13 cellular contexts compared by ENCODE assay signal in genomic region chr19:5058456-5059190, GRCh38.
DNase-seq lines count a peak whose midpoint lies in the region; ATAC-seq and TF ChIP-seq lines count a peak whose summit lies in the region.
"Had no signal": no experiment of that assay in that cellular context is flagged by ENCODE, and none has a peak within 500 bp of the region (broad histone marks: within the 10 kb centered on the region; RNA-seq: fewer than 3 reads in every experiment).

No MANE protein-coding gene starts in this region.

- no peak overlapping the region for H3K27ac ChIP-seq in right cardiac atrium (ENCODE audit: low read length)
- no peak overlapping the region for H3K27ac ChIP-seq in heart right ventricle
- peak overlapping the region; percentile 79 for H3K27ac ChIP-seq in angular gyrus (ENCODE audit: low read depth, low read length)
- H3K27ac ChIP-seq: spleen had no signal

- peaks cover 0 to 4% of the 10 kb centered on the region in 2 donors for H3K4me1 Mint-ChIP-seq in natural killer cell

- intact Hi-C loops in right cardiac atrium (cut with DNase I) (loop anchor here in 1 of 4 donors (10.0 kb wide), 1 partner anchor 76 kb away; no protein-coding TSS in a partner anchor), heart right ventricle (cut with DNase I) (loop anchor here in 4 of 10 donors (10.0 kb wide), 3 partner anchors 76 to 96 kb away; no protein-coding TSS in a partner anchor), natural killer cell (cut with micrococcal nuclease) (no loop called here)

- H3K36me3 Mint-ChIP-seq in natural killer cell = peaks cover 8% of the 10 kb centered on the region

- H3K27me3 ChIP-seq in right cardiac atrium (ENCODE audit: control insufficient read depth, insufficient read depth) = no peaks in the 10 kb centered on the region
- H3K27me3 ChIP-seq in heart right ventricle = no peaks in the 10 kb centered on the region
- H3K27me3 ChIP-seq: spleen had no signal

- TF ChIP-seq CTCF in heart right ventricle (IDR thresholded peaks at IDR 0.05) (no peak), fibroblast of the aortic adventitia (IDR thresholded peaks at IDR 0.05; ENCODE audit: insufficient read depth, low read length) (no peak), natural killer cell (IDR thresholded peaks at IDR 0.05) (no peak)

- H3K36me3 ChIP-seq in heart right ventricle = peaks cover 0 to 66% (median 19%) of the 10 kb centered on the region in 9 donors

- no peaks in the 10 kb centered on the region for H3K9me3 ChIP-seq in right cardiac atrium (ENCODE audit: control insufficient read depth, low read length)
- peaks cover 0 to 15% (median 4%) of the 10 kb centered on the region in 11 donors for H3K9me3 ChIP-seq in heart right ventricle

- 55% methylated on average over 35 of the region's 35 CpGs for WGBS in right cardiac atrium
- WGBS in heart right ventricle, 2 donors = 71 to 80% methylated on average over 35 of the region's 35 CpGs

- DNase-seq in right cardiac atrium (peak in 2 of 3 donors; percentile 60 to 66), heart right ventricle (no peak), fibroblast of the aortic adventitia (ENCODE audit: low read depth) (peak; percentile 49), natural killer cell (no peak)
- DNase-seq: activated CD4-positive, CD25-positive, alpha-beta regulatory T cell treated with anti-CD3 and anti-CD28 coated beads, Interleukin-2, amount 50 U/mL, for 72 hours; cortex of kidney; NCI-H510A treated with DMSO at 0.1 percent for 48 hours; spleen had no signal

- no peak for ATAC-seq in right cardiac atrium
- no peak for ATAC-seq in heart right ventricle
- ATAC-seq in natural killer cell = no peak
- no peak for ATAC-seq in GM21529 (IDR thresholded peaks at IDR 0.05; ENCODE audit: unreplicated experiment)
- no peak for ATAC-seq in HG03135 (IDR thresholded peaks at IDR 0.05; ENCODE audit: unreplicated experiment)
- ATAC-seq in HG03039 (IDR thresholded peaks at IDR 0.05; ENCODE audit: unreplicated experiment) = no peak
- ATAC-seq: activated naive CD4-positive, alpha-beta T cell treated with anti-CD3 and anti-CD28 coated beads, Interleukin-2, amount 50 U/mL, for 72 hours had no signal

- no peak overlapping the region for H3K27ac Mint-ChIP-seq in natural killer cell

- no peak overlapping the region for H3K4me3 ChIP-seq in right cardiac atrium (ENCODE audit: low read length)
- no peak overlapping the region for H3K4me3 ChIP-seq in heart right ventricle
- no peak overlapping the region for H3K4me3 ChIP-seq in fibroblast of the aortic adventitia (ENCODE audit: low read depth, low read length)
- H3K4me3 ChIP-seq: spleen had no signal

- H3K4me1 ChIP-seq in right cardiac atrium (ENCODE audit: control insufficient read depth, insufficient read depth, low read length) (no peaks in the 10 kb centered on the region), heart right ventricle (peaks cover 1 to 34% (median 23%) of the 10 kb centered on the region in 9 donors)

- no peak overlapping the region for H3K4me3 Mint-ChIP-seq in natural killer cell

- peaks cover 0 to 4% of the 10 kb centered on the region in 2 donors for H3K9me3 Mint-ChIP-seq in natural killer cell

- no peaks in the 10 kb centered on the region for H3K27me3 Mint-ChIP-seq in natural killer cell (ENCODE audit: low read depth in 2 of 2)

Comparison
In these comparisons a context has a peak if more than half of its experiments do, and no peak if none do; other contexts are left out.
1. DNase-seq: peak in right cardiac atrium (2 of 3) and fibroblast of the aortic adventitia (single experiment); none in heart right ventricle (0 of 2) and natural killer cell (single experiment).